ENCODE assay signal across 2 cellular contexts in the genomic region with DNA sequence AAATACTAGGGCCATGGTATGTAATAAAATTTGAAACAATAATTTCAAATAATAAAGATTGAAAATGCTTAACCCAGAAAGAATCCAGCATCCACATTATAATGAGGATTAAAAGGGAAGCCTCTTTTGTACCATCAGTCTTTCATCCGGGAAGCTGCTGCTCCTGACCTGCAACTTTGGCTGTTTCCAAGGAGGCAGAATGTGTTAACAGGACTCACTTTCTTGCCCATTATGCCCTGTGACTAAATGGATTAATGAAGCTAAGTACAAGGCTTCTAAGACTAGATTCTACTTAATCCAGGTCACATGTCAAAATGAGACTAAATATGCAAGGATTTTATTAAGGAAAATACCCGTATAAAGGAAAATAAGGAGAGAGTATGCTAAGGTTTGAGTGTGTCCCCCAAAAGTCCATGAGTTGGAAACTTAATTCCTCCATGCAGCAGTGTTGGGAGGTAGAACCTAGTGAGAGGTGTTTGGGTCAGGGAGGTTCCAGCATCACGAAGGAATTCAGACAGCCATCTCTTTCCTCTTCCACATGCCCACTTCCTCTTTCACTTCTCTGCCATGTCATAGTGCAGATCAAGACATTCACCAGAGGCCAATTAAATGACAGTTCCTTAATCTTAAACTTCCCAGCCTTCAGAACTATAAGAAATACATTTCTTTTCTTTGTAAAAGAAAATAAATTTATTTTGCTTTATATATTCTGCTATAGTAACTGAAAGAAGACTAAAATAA.
A peak's percentile ranks its signal among the peaks of the same experiment; 100 is the strongest.
TF ChIP-seq lines count a peak whose summit lies in the region.

No MANE protein-coding gene starts in this region.

TF ChIP-seq in GM12891, 5 proteins besides CTCF, POLR2A, EP300 and RAD21:
- TF ChIP-seq SPI1 (IDR thresholded peaks at IDR 0.05; ENCODE audit: low read depth, low read length) (peak; percentile 85), POU2F2 (IDR thresholded peaks at IDR 0.05; ENCODE audit: low read depth, low read length) (no peak)

TF ChIP-seq in GM12878, 131 proteins besides CTCF, POLR2A, EP300 and RAD21:
- TF ChIP-seq BCL11A (IDR thresholded peaks at IDR 0.05; ENCODE audit: low read depth, low read length) (no peak), ETV6 (conservative IDR thresholded peaks at IDR 0.05 in 1 of 2, IDR thresholded peaks at IDR 0.05 in 1 of 2; ENCODE audit: borderline replicate concordance in 1 of 2, low read depth in 1 of 2) (no peak), SPI1 (IDR thresholded peaks at IDR 0.05; ENCODE audit: borderline replicate concordance, insufficient read depth, low read depth, low read length) (peak; percentile 77), RUNX3 (IDR thresholded peaks at IDR 0.05; ENCODE audit: low read length) (no peak), SKIL (IDR thresholded peaks at IDR 0.05; ENCODE audit: low read depth, poor library complexity, severe bottlenecking) (no peak)
